Comparison of ENCODE assay signal across 1 cellular context in genomic region chr19:43623889-43624670, GRCh38.
TF ChIP-seq lines count a peak whose summit lies in the region.

No MANE protein-coding gene starts in this region.

TF ChIP-seq in GM23338, 12 proteins besides CTCF, POLR2A, EP300 and RAD21:
- no peak for TF ChIP-seq REST (IDR thresholded peaks at IDR 0.05; ENCODE audit: unreplicated experiment)
- no peak for TF ChIP-seq ZNF331 (CRISPR knock-in tag; IDR thresholded peaks at IDR 0.05; ENCODE audit: low read depth)
- no peak for TF ChIP-seq ZNF462 (CRISPR knock-in tag; IDR thresholded peaks at IDR 0.05)
- TF ChIP-seq POLR2AphosphoS5 (IDR thresholded peaks at IDR 0.05; ENCODE audit: low read depth) = peak; percentile 44
- TF ChIP-seq EZH2phosphoT487 (IDR thresholded peaks at IDR 0.05; ENCODE audit: unreplicated experiment) = no peak
